Comparison of ENCODE assay signal across 33 cellular contexts in genomic region chr10:98929709-98930108, GRCh38.
"Had no signal": no experiment of that assay in that cellular context is flagged by ENCODE, and none has a peak within 500 bp of the region (broad histone marks: within the 10 kb centered on the region; RNA-seq: fewer than 3 reads in every experiment).

No MANE protein-coding gene starts in this region.

- DNase-seq: activated effector memory CD4-positive, alpha-beta T cell treated with anti-CD3 and anti-CD28 coated beads, Interleukin-2, amount 50 U/mL, for 16 hours; activated effector memory CD4-positive, alpha-beta T cell treated with Interleukin-2 at 50 U/mL for 16 hours; activated gamma-delta T cell; activated gamma-delta T cell treated with Interleukin-2 at 50 U/mL for 16 hours; activated naive CD4-positive, alpha-beta T cell; activated naive CD4-positive, alpha-beta T cell treated with anti-CD3 and anti-CD28 coated beads for 36 hours; activated naive CD4-positive, alpha-beta T cell treated with anti-CD3 and anti-CD28 coated beads, Interleukin-2, amount 10 ng/mL, durations not matched to agents 7 days and 5 days; activated naive CD4-positive, alpha-beta T cell treated with anti-CD3 and anti-CD28 coated beads, Interleukin-2, amount 50 U/mL, for 16 hours; activated naive CD4-positive, alpha-beta T cell treated with Interleukin-2 at 50 U/mL for 16 hours; activated naive CD8-positive, alpha-beta T cell treated with anti-CD3 and anti-CD28 coated beads for 36 hours; activated naive CD8-positive, alpha-beta T cell treated with anti-CD3 and anti-CD28 coated beads, Interleukin-2, amount 10 ng/mL, durations not matched to agents 7 days and 5 days; activated naive CD8-positive, alpha-beta T cell treated with anti-CD3 and anti-CD28 coated beads, Interleukin-2, amount 50 U/mL, for 24 hours; activated T-cell treated with anti-CD3 and anti-CD28 coated beads, Interleukin-2, amount 50 U/mL, for 24 hours; activated T-cell treated with anti-CD3 and anti-CD28 coated beads, Interleukin-2, amount 50 U/mL, for 4 hours; activated T-cell treated with anti-CD3 and anti-CD28 coated beads, Interleukin-2, amount 50 U/mL, for 48 hours; activated T-cell treated with anti-CD3 and anti-CD28 coated beads, Interleukin-2, amount 50 U/mL, for 72 hours; adrenal gland; amniotic stem cell; amygdala; anterior cingulate cortex; aorta; body of pancreas; brain microvascular endothelial cell; caudate nucleus; central memory CD4-positive, alpha-beta T cell; cerebellar nuclear complex had no signal

- H3K9me3 ChIP-seq: adrenal gland, body of pancreas had no signal

- H3K36me3 ChIP-seq: adrenal gland, ascending aorta, brain microvascular endothelial cell, breast epithelium, cardiac muscle cell had no signal

- FAIRE-seq: astrocyte, bronchial epithelial cell had no signal

- H3K27ac ChIP-seq: adrenal gland, ascending aorta, body of pancreas, brain microvascular endothelial cell, breast epithelium, cardiac muscle cell had no signal

- H3K4me3 ChIP-seq: adrenal gland, ascending aorta, body of pancreas, breast epithelium, cardiac muscle cell had no signal

- H3K27me3 ChIP-seq: adrenal gland, ascending aorta, body of pancreas, brain microvascular endothelial cell, breast epithelium, cardiac muscle cell had no signal

- ATAC-seq: activated naive CD4-positive, alpha-beta T cell treated with anti-CD3 and anti-CD28 coated beads, Interleukin-2, amount 50 U/mL, for 72 hours; activated naive CD8-positive, alpha-beta T cell treated with anti-CD3 and anti-CD28 coated beads, Interleukin-2, amount 50 U/mL, for 24 hours; activated T-cell treated with anti-CD3 and anti-CD28 coated beads, Interleukin-2, amount 50 U/mL, for 4 hours; activated T-cell treated with anti-CD3 and anti-CD28 coated beads, Interleukin-2, amount 50 U/mL, for 72 hours; activated T-helper 17 cell treated with anti-CD3 and anti-CD28 coated beads, Interleukin-2, amount 50 U/mL, for 72 hours; body of pancreas had no signal

- H3K4me1 ChIP-seq: adrenal gland, body of pancreas, breast epithelium had no signal
